1 cellular context compared by ENCODE assay signal in genomic region chr9:38010918-38011704, GRCh38.
TF ChIP-seq lines count a peak whose summit lies in the region.

No MANE protein-coding gene starts in this region.

TF ChIP-seq in GM23338, 12 proteins besides CTCF, POLR2A, EP300 and RAD21:
- TF ChIP-seq, protein P1, sequence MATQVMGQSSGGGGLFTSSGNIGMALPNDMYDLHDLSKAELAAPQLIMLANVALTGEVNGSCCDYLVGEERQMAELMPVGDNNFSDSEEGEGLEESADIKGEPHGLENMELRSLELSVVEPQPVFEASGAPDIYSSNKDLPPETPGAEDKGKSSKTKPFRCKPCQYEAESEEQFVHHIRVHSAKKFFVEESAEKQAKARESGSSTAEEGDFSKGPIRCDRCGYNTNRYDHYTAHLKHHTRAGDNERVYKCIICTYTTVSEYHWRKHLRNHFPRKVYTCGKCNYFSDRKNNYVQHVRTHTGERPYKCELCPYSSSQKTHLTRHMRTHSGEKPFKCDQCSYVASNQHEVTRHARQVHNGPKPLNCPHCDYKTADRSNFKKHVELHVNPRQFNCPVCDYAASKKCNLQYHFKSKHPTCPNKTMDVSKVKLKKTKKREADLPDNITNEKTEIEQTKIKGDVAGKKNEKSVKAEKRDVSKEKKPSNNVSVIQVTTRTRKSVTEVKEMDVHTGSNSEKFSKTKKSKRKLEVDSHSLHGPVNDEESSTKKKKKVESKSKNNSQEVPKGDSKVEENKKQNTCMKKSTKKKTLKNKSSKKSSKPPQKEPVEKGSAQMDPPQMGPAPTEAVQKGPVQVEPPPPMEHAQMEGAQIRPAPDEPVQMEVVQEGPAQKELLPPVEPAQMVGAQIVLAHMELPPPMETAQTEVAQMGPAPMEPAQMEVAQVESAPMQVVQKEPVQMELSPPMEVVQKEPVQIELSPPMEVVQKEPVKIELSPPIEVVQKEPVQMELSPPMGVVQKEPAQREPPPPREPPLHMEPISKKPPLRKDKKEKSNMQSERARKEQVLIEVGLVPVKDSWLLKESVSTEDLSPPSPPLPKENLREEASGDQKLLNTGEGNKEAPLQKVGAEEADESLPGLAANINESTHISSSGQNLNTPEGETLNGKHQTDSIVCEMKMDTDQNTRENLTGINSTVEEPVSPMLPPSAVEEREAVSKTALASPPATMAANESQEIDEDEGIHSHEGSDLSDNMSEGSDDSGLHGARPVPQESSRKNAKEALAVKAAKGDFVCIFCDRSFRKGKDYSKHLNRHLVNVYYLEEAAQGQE (IDR thresholded peaks at IDR 0.05; ENCODE audit: unreplicated experiment): no peak
- TF ChIP-seq EZH2phosphoT487 (IDR thresholded peaks at IDR 0.05; ENCODE audit: unreplicated experiment): no peak
- no peak for TF ChIP-seq POLR2AphosphoS5 (IDR thresholded peaks at IDR 0.05; ENCODE audit: low read depth)
- TF ChIP-seq ZNF331 (CRISPR knock-in tag; IDR thresholded peaks at IDR 0.05; ENCODE audit: low read depth): no peak
- no peak for TF ChIP-seq STAT1 (IDR thresholded peaks at IDR 0.05; ENCODE audit: unreplicated experiment)
- TF ChIP-seq, protein P2, sequence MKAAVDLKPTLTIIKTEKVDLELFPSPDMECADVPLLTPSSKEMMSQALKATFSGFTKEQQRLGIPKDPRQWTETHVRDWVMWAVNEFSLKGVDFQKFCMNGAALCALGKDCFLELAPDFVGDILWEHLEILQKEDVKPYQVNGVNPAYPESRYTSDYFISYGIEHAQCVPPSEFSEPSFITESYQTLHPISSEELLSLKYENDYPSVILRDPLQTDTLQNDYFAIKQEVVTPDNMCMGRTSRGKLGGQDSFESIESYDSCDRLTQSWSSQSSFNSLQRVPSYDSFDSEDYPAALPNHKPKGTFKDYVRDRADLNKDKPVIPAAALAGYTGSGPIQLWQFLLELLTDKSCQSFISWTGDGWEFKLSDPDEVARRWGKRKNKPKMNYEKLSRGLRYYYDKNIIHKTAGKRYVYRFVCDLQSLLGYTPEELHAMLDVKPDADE (IDR thresholded peaks at IDR 0.05): no peak
- TF ChIP-seq EZH2 (IDR thresholded peaks at IDR 0.05; ENCODE audit: low read depth, unreplicated experiment): no peak
- TF ChIP-seq ZNF462 (CRISPR knock-in tag; IDR thresholded peaks at IDR 0.05): no peak
